ENCODE assay signal across 1 cellular context in the genomic region with DNA sequence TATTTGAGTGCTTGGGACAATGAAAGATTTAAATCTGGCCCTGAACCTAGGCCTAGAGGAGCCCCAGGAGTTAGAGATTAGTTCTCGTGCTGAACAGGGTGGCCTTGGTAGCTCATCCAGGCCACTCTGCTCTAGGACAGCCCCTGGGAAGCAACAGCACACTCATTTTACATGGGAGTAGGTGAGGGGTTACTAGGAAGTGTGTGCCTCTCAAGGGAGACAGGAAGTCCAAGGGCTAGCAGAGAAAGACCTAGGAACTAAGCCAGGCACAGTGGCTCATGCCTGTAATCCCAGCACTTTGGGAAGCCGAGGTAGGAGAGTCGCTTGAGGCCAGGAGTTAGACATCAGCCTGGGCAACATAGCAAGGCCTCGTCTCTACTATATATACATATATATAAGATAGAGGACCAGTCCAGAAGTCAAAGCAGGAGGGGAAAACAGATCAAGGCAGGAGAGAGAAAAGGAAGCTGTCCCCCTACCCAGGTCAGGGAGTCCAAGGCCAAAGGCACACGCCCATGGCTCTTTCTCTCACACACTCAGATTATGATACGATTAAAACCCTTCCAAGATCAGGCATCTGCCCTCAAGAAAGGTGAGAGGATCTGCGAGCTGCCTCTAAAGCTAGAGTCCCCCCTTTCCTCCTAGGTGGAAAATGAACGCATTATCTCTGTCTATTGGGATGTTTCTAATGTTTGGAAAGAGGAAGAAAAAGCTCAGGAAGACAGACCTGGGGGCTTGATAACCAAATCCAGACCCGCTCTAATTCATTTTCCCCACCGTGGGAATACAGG.
TF ChIP-seq lines count a peak whose summit lies in the region.

No MANE protein-coding gene starts in this region.

TF ChIP-seq in GM23338, 12 proteins besides CTCF, POLR2A, EP300 and RAD21 (continued from another document):
- no peak for TF ChIP-seq POLR2AphosphoS5 (IDR thresholded peaks at IDR 0.05; ENCODE audit: low read depth)
- TF ChIP-seq NANOG (IDR thresholded peaks at IDR 0.05; ENCODE audit: borderline replicate concordance): no peak
- TF ChIP-seq EZH2 (IDR thresholded peaks at IDR 0.05; ENCODE audit: low read depth, unreplicated experiment): no peak
- TF ChIP-seq, protein P1, sequence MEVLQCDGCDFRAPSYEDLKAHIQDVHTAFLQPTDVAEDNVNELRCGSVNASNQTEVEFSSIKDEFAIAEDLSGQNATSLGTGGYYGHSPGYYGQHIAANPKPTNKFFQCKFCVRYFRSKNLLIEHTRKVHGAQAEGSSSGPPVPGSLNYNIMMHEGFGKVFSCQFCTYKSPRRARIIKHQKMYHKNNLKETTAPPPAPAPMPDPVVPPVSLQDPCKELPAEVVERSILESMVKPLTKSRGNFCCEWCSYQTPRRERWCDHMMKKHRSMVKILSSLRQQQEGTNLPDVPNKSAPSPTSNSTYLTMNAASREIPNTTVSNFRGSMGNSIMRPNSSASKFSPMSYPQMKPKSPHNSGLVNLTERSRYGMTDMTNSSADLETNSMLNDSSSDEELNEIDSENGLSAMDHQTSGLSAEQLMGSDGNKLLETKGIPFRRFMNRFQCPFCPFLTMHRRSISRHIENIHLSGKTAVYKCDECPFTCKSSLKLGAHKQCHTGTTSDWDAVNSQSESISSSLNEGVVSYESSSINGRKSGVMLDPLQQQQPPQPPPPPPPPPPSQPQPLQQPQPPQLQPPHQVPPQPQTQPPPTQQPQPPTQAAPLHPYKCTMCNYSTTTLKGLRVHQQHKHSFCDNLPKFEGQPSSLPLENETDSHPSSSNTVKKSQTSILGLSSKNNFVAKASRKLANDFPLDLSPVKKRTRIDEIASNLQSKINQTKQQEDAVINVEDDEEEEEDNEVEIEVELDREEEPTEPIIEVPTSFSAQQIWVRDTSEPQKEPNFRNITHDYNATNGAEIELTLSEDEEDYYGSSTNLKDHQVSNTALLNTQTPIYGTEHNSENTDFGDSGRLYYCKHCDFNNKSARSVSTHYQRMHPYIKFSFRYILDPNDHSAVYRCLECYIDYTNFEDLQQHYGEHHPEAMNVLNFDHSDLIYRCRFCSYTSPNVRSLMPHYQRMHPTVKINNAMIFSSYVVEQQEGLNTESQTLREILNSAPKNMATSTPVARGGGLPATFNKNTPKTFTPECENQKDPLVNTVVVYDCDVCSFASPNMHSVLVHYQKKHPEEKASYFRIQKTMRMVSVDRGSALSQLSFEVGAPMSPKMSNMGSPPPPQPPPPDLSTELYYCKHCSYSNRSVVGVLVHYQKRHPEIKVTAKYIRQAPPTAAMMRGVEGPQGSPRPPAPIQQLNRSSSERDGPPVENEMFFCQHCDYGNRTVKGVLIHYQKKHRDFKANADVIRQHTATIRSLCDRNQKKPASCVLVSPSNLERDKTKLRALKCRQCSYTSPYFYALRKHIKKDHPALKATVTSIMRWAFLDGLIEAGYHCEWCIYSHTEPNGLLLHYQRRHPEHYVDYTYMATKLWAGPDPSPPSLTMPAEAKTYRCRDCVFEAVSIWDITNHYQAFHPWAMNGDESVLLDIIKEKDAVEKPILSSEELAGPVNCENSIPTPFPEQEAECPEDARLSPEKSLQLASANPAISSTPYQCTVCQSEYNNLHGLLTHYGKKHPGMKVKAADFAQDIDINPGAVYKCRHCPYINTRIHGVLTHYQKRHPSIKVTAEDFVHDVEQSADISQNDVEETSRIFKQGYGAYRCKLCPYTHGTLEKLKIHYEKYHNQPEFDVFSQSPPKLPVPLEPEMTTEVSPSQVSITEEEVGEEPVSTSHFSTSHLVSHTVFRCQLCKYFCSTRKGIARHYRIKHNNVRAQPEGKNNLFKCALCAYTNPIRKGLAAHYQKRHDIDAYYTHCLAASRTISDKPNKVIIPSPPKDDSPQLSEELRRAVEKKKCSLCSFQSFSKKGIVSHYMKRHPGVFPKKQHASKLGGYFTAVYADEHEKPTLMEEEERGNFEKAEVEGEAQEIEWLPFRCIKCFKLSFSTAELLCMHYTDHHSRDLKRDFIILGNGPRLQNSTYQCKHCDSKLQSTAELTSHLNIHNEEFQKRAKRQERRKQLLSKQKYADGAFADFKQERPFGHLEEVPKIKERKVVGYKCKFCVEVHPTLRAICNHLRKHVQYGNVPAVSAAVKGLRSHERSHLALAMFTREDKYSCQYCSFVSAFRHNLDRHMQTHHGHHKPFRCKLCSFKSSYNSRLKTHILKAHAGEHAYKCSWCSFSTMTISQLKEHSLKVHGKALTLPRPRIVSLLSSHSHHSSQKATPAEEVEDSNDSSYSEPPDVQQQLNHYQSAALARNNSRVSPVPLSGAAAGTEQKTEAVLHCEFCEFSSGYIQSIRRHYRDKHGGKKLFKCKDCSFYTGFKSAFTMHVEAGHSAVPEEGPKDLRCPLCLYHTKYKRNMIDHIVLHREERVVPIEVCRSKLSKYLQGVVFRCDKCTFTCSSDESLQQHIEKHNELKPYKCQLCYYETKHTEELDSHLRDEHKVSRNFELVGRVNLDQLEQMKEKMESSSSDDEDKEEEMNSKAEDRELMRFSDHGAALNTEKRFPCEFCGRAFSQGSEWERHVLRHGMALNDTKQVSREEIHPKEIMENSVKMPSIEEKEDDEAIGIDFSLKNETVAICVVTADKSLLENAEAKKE (CRISPR knock-in tag; IDR thresholded peaks at IDR 0.05): no peak
- no peak for TF ChIP-seq JUNB (IDR thresholded peaks at IDR 0.05; ENCODE audit: unreplicated experiment)
- TF ChIP-seq, protein P2, sequence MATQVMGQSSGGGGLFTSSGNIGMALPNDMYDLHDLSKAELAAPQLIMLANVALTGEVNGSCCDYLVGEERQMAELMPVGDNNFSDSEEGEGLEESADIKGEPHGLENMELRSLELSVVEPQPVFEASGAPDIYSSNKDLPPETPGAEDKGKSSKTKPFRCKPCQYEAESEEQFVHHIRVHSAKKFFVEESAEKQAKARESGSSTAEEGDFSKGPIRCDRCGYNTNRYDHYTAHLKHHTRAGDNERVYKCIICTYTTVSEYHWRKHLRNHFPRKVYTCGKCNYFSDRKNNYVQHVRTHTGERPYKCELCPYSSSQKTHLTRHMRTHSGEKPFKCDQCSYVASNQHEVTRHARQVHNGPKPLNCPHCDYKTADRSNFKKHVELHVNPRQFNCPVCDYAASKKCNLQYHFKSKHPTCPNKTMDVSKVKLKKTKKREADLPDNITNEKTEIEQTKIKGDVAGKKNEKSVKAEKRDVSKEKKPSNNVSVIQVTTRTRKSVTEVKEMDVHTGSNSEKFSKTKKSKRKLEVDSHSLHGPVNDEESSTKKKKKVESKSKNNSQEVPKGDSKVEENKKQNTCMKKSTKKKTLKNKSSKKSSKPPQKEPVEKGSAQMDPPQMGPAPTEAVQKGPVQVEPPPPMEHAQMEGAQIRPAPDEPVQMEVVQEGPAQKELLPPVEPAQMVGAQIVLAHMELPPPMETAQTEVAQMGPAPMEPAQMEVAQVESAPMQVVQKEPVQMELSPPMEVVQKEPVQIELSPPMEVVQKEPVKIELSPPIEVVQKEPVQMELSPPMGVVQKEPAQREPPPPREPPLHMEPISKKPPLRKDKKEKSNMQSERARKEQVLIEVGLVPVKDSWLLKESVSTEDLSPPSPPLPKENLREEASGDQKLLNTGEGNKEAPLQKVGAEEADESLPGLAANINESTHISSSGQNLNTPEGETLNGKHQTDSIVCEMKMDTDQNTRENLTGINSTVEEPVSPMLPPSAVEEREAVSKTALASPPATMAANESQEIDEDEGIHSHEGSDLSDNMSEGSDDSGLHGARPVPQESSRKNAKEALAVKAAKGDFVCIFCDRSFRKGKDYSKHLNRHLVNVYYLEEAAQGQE (IDR thresholded peaks at IDR 0.05; ENCODE audit: unreplicated experiment): no peak
